In the genomic region with DNA sequence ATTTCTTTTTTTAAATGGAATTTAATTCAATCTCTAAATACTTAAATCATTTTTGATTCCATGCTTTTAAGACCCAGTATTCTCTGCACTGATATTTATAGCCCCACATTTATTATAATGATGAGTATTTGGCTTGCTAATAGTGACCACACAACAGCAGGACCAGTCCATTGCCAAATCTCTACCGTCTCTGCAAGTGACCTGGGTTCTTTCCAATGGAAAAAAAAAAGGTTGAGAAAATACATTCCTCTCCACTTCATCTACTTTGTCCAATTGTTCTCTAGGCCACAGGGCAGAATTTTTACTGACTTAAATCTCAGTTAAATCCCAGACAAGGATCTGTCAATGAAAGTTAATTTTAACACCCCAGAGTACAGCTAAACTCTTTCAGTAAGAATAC, we compare ENCODE assay signal across 13 cellular contexts. TPM values are rescaled to one million over a fixed set of nuclear protein-coding genes. Genes with fewer than 3 reads are reported as not detected.
DNase-seq lines count a peak whose midpoint lies in the region; ATAC-seq and TF ChIP-seq lines count a peak whose summit lies in the region.
"Had no signal": no experiment of that assay in that cellular context is flagged by ENCODE, and none has a peak within 500 bp of the region (broad histone marks: within the 10 kb centered on the region; RNA-seq: fewer than 3 reads in every experiment).

No MANE protein-coding gene starts in this region.

- intact Hi-C loops in mammary epithelial cell (cut with micrococcal nuclease), result loop anchor here (1.0 to 5.0 kb wide), 2 partner anchors 40 to 1428 kb away; no protein-coding TSS in a partner anchor
- intact Hi-C loops in MCF 10A (cut with micrococcal nuclease), result loop anchor here (1.0 to 5.0 kb wide), 2 partner anchors 40 to 1428 kb away; no protein-coding TSS in a partner anchor
- intact Hi-C loops in left ventricle myocardium inferior (cut with micrococcal nuclease), result no loop called here

- peaks cover 15% of the 10 kb centered on the region for H3K4me1 Mint-ChIP-seq in MCF 10A (ENCODE audit: insufficient read depth, unreplicated experiment)
- H3K4me1 Mint-ChIP-seq: CD8-positive, alpha-beta memory T cell had no signal

- H3K27me3 ChIP-seq in mammary epithelial cell (ENCODE audit: insufficient read depth, low read length), result no peaks in the 10 kb centered on the region
- no peaks in the 10 kb centered on the region for H3K27me3 ChIP-seq in left ventricle myocardium inferior (ENCODE audit: low read depth)

- H3K27ac ChIP-seq in mammary epithelial cell (ENCODE audit: insufficient read depth, low read depth, low read length) (peak overlapping the region; percentile 59), left ventricle myocardium inferior (replicated peaks) (peak overlapping the region; percentile 7)
- H3K27ac ChIP-seq: C4-2B had no signal

- H3K36me3 Mint-ChIP-seq in MCF 10A (ENCODE audit: insufficient read depth, unreplicated experiment), result no peaks in the 10 kb centered on the region
- H3K36me3 Mint-ChIP-seq: CD8-positive, alpha-beta memory T cell had no signal

- H3K9me3 ChIP-seq in mammary epithelial cell (replicated peaks; ENCODE audit: insufficient read depth, low read length), result no peaks in the 10 kb centered on the region
- H3K9me3 ChIP-seq in left ventricle myocardium inferior (replicated peaks), result no peaks in the 10 kb centered on the region

- no peak overlapping the region for H3K27ac Mint-ChIP-seq in MCF 10A (ENCODE audit: low read depth, unreplicated experiment)
- H3K27ac Mint-ChIP-seq: CD8-positive, alpha-beta memory T cell had no signal

- H3K9ac ChIP-seq in mammary epithelial cell (ENCODE audit: insufficient read depth, low read length), result no peak overlapping the region
- H3K9ac ChIP-seq: KMS-11 had no signal

- no peaks in the 10 kb centered on the region for H4K20me1 ChIP-seq in mammary epithelial cell (ENCODE audit: insufficient read depth, low read length)

- no peaks in the 10 kb centered on the region for H3K4me1 ChIP-seq in mammary epithelial cell (ENCODE audit: insufficient read depth, low read length)
- H3K4me1 ChIP-seq in left ventricle myocardium inferior, result peaks cover 48% of the 10 kb centered on the region

- DNase-seq in mammary epithelial cell (no peak), MCF 10A (ENCODE audit: unreplicated experiment) (no peak), astrocyte of the cerebellum (ENCODE audit: low read depth) (peak; percentile 80), left ventricle myocardium inferior (no peak), renal cortical epithelial cell (ENCODE audit: low read depth) (peak; percentile 64), GM13976 (ENCODE audit: low spot score) (no peak)
- DNase-seq: 8988T; CD8-positive, alpha-beta memory T cell; GDM1; IMR-90 had no signal

- no peak overlapping the region for H3K4me2 ChIP-seq in mammary epithelial cell (ENCODE audit: insufficient read depth, low read depth, low read length)
- H3K4me2 ChIP-seq: KMS-11 had no signal

- POLR2A ChIA-PET in MCF 10A (lab: Yijun Ruan, JAX), result interaction anchor here (0.5 to 0.8 kb wide), 2 partner anchors 30 to 685 kb away, joined by 3 to 4 read pairs; no protein-coding TSS in a partner anchor

- H2AFZ ChIP-seq in mammary epithelial cell (ENCODE audit: low read depth, low read length), result no peak overlapping the region

- no peak overlapping the region for H3K4me3 Mint-ChIP-seq in MCF 10A (ENCODE audit: unreplicated experiment)
- H3K4me3 Mint-ChIP-seq: CD8-positive, alpha-beta memory T cell had no signal

- no peak for ATAC-seq in HG03565 (IDR thresholded peaks at IDR 0.05; ENCODE audit: unreplicated experiment)

- dilution Hi-C loops in mammary epithelial cell (cut with HindIII; ENCODE audit: low sequenced_read_pairs), result no loop called here

- WGBS in mammary epithelial cell (ENCODE audit: low coverage, missing lambda C conversion rate), result 15% methylated on average over 1 of the region's 1 CpG

- H3K36me3 ChIP-seq in mammary epithelial cell (ENCODE audit: insufficient read depth, low read length), result no peaks in the 10 kb centered on the region
- no peaks in the 10 kb centered on the region for H3K36me3 ChIP-seq in left ventricle myocardium inferior

- H3K9me3 Mint-ChIP-seq in MCF 10A (ENCODE audit: unreplicated experiment), result no peaks in the 10 kb centered on the region

- BruUV-seq in mammary epithelial cell (replicated peaks; lab: Mats Ljungman, UMichigan) (no TSS peak), MCF 10A (replicated peaks; lab: Mats Ljungman, UMichigan) (no TSS peak)

- H3K4me3 ChIP-seq in mammary epithelial cell (replicated peaks in 1 of 3; ENCODE audit: insufficient read depth in 1 of 3, low read depth in 2 of 3, low read length in 3 of 3), result no peak overlapping the region
- no peak overlapping the region for H3K4me3 ChIP-seq in astrocyte of the cerebellum (ENCODE audit: low read depth, low read length)
- H3K4me3 ChIP-seq in left ventricle myocardium inferior, result no peak overlapping the region

- TF ChIP-seq CTCF in mammary epithelial cell (conservative IDR thresholded peaks at IDR 0.05 in 1 of 2, IDR thresholded peaks at IDR 0.05 in 1 of 2; ENCODE audit: extremely low read depth in 1 of 2, insufficient read depth in 1 of 2, low read depth in 1 of 2, low read length in 2 of 2) (no peak), MCF 10A (IDR thresholded peaks at IDR 0.05; ENCODE audit: unreplicated experiment) (no peak), astrocyte of the cerebellum (IDR thresholded peaks at IDR 0.05; ENCODE audit: low read depth, low read length, missing control alignments) (no peak), left ventricle myocardium inferior (IDR thresholded peaks at IDR 0.05; ENCODE audit: borderline replicate concordance) (no peak), GM13976 (IDR thresholded peaks at IDR 0.05; ENCODE audit: borderline replicate concordance, control extremely low read depth, extremely low read depth, insufficient read depth, missing control alignments) (no peak)

- in situ Hi-C loops in mammary epithelial cell (cut with MboI; ENCODE audit: low sequenced_read_pairs in 2 of 2), result no loop called here
- in situ Hi-C loops in astrocyte of the cerebellum (cut with HindIII; ENCODE audit: low sequenced_read_pairs), result no loop called here
- in situ Hi-C loops in GM13976 (cut with MboI; ENCODE audit: low sequenced_read_pairs, unreplicated experiment), result no loop called here

- H3K79me2 ChIP-seq in mammary epithelial cell (ENCODE audit: insufficient read depth, low read length), result no peaks in the 10 kb centered on the region

- CTCF ChIA-PET in mammary epithelial cell (lab: Charles Lee; ENCODE audit: low non-redundant PET) (interaction anchor here (0.5 kb wide), 1 partner anchor 41 kb away, joined by 4 read pairs; no protein-coding TSS in a partner anchor), MCF 10A (lab: Yijun Ruan, JAX) (interaction anchor here (0.6 to 6.5 kb wide), 20 partner anchors 9 to 1824 kb away, joined by 3 to 67 read pairs (median 4); no protein-coding TSS in a partner anchor)

- no peaks in the 10 kb centered on the region for H3K27me3 Mint-ChIP-seq in MCF 10A (ENCODE audit: insufficient read depth, unreplicated experiment)
- H3K27me3 Mint-ChIP-seq: CD8-positive, alpha-beta memory T cell had no signal

RNA-seq across cellular contexts. Expression of gene GRB14, which starts 20.5 kb away (rescaled TPM):
- total RNA-seq in mammary epithelial cell, result 1 to 10 TPM; 7.3 to 9.8 TPM
- polyA plus RNA-seq in mammary epithelial cell, result 3.8 TPM
- 27.6 TPM for polyA minus RNA-seq in mammary epithelial cell
- 1.5 and 2.0 TPM in 2 replicates for total RNA-seq in MCF 10A (2022)
- 39.3 TPM for total RNA-seq in left ventricle myocardium inferior
- 10.4 and 22.1 TPM in 2 replicates for total RNA-seq in renal cortical epithelial cell
- total RNA-seq: CD8-positive, alpha-beta memory T cell; IMR-90 had no signal
- polyA plus RNA-seq: CD8-positive, alpha-beta memory T cell; IMR-90 had no signal

Comparison
In these comparisons a context has a peak if more than half of its experiments do, and no peak if none do; other contexts are left out.
1. DNase-seq: peak in astrocyte of the cerebellum (single experiment) and renal cortical epithelial cell (single experiment); none in mammary epithelial cell (single experiment), MCF 10A (single experiment), left ventricle myocardium inferior (single experiment) and GM13976 (single experiment).